8 cellular contexts compared by ENCODE assay signal in genomic region chr19:3700242-3701032, GRCh38. TPM values are rescaled to one million over a fixed set of nuclear protein-coding genes. Genes with fewer than 3 reads are reported as not detected.
DNase-seq lines count a peak whose midpoint lies in the region; ATAC-seq and TF ChIP-seq lines count a peak whose summit lies in the region.

TSS of gene PIP5K1C (minus strand) at chr19:3700468. CDS start at chr19:3700390, 78 bp downstream.

- DNase-seq in Ammon's horn (ENCODE audit: low spot score): peak; percentile 92
- DNase-seq in NCI-H446 treated with DMSO at 0.1 percent for 48 hours (lab: John Stamatoyannopoulos, UW): peak; percentile 64
- peak; percentile 93 for DNase-seq in activated CD4-positive, alpha-beta T cell treated with anti-CD3 and anti-CD28 coated beads, Interleukin-2, amount 50 U/mL, for 1 hour
- peak; percentile 94 for DNase-seq in dermis blood vessel endothelial cell
- peak; percentile 83 to 98 for DNase-seq in lower leg skin (ENCODE audit: low spot score in 2 of 2)
- DNase-seq in stimulated activated CD4-positive, alpha-beta T cell treated with anti-CD3 and anti-CD28 coated beads, TNF-alpha, amount 100 ng/mL, for 1 hour (ENCODE audit: low read depth in 3 of 3, low spot score in 1 of 3): peak; percentile 79 to 95 (median 88)

- peak; percentile 78 for ATAC-seq in GM19023 (IDR thresholded peaks at IDR 0.05; ENCODE audit: unreplicated experiment)
- peak; percentile 88 for ATAC-seq in HG03280 (IDR thresholded peaks at IDR 0.05; ENCODE audit: unreplicated experiment)

- H3K4me3 ChIP-seq in lower leg skin (ENCODE audit: low read depth, poor library complexity, severe bottlenecking): peak within 1 kb of the TSS; percentile 81

- 5 to 6% methylated on average over 23 to 33 of the region's 82 CpGs for WGBS in lower leg skin, 2 donors

- intact Hi-C loops in lower leg skin (cut with DNase I; ENCODE audit: low total_unique reads): no loop called here

- TF ChIP-seq CTCF in lower leg skin (IDR thresholded peaks at IDR 0.05): no peak

- TF ChIP-seq POLR2A in lower leg skin (IDR thresholded peaks at IDR 0.05): no peak

RNA-seq across cellular contexts. Expression of gene PIP5K1C, which starts in this region (rescaled TPM):
- total RNA-seq in dermis blood vessel endothelial cell: 57.7 and 75.6 TPM in 2 replicates
- 10 to 100 TPM; 14.1 to 27.3 (median 22.1) TPM for total RNA-seq in lower leg skin

Comparison
In these comparisons a context has a peak if more than half of its experiments do, and no peak if none do; other contexts are left out.
1. Peak in every context shown above with its lines: DNase-seq, ATAC-seq and H3K4me3 ChIP-seq.